Comparison of ENCODE assay signal across 8 cellular contexts in the genomic region with DNA sequence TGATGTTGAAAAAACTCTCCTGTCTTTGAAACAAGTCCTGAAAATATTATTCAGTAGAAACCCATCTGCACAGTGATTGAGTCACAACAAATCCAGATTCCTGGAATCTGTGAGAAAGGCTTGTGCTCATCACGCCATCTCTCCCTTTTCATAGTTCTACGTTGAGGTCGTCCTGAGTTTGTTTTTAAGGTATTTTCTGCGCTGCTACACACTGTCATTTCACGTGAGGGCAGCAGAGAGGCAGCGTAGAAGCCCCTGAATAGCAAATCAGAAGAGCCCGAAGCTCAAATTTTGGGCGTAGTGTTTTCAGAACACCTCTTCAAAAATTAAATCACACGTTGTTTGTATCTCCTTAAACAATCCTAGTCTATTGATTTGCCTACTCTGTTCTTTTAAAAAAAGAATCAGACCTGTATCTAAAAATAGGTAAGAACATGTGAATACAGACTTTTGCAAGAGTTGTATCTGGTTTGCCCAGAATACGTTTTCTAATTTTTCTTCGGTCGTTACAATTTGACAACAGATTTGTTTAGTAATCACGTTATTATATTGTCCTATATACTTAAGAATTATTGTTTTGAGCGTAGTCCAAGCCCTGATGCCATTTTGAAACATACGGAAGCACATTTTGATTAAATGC.
A peak's percentile ranks its signal among the peaks of the same experiment; 100 is the strongest.
DNase-seq lines count a peak whose midpoint lies in the region; ATAC-seq and TF ChIP-seq lines count a peak whose summit lies in the region.

No MANE protein-coding gene starts in this region.

- H3K9ac ChIP-seq in IMR-90 (ENCODE audit: low read depth, low read length), result no peak overlapping the region

- peaks cover 3% of the 10 kb centered on the region; the same call in 1 of the 2 replicates for H3K27me3 ChIP-seq in IMR-90 (ENCODE audit: control insufficient read depth, insufficient read depth, low read length)

- H2BK5ac ChIP-seq in IMR-90 (ENCODE audit: low read depth, low read length, poor library complexity, severe bottlenecking), result no peak overlapping the region

- H2AK5ac ChIP-seq in IMR-90 (ENCODE audit: low read depth, low read length), result no peak overlapping the region

- no peaks in the 10 kb centered on the region for H3K9me3 ChIP-seq in IMR-90 (ENCODE audit: control insufficient read depth, insufficient read depth, low read length)

- H3K4me2 ChIP-seq in IMR-90 (ENCODE audit: low read depth, low read length), result no peak overlapping the region

- no peak overlapping the region for H3K4me3 ChIP-seq in IMR-90 (ENCODE audit: insufficient read depth, low read depth, low read length)
- no peak overlapping the region for H3K4me3 ChIP-seq in epithelial cell of esophagus (ENCODE audit: low read length)

- H3K27ac ChIP-seq in IMR-90 (ENCODE audit: insufficient read depth, low read length), result no peak overlapping the region

- H3K18ac ChIP-seq in IMR-90 (ENCODE audit: low read depth, low read length), result no peak overlapping the region

- no peaks in the 10 kb centered on the region for H3K36me3 Mint-ChIP-seq in activated CD4-positive, alpha-beta T cell treated with anti-CD3 and anti-CD28 coated beads for 36 hours (ENCODE audit: low read depth)
- no peaks in the 10 kb centered on the region for H3K36me3 Mint-ChIP-seq in neural crest cell (ENCODE audit: low read depth)

- POLR2A ChIA-PET in activated CD4-positive, alpha-beta T cell treated with anti-CD3 and anti-CD28 coated beads for 36 hours (lab: Charles Lee), result no interaction called here
- POLR2A ChIA-PET in IMR-90 (lab: Charles Lee; ENCODE audit: unreplicated experiment), result interaction anchor here (0.8 kb wide), 1 partner anchor 187 kb away, joined by 6 read pairs; the partner anchor contains the start of gene SCN3A

- no peak overlapping the region for H2BK15ac ChIP-seq in IMR-90 (ENCODE audit: low read depth, low read length)

- H2AFZ ChIP-seq in IMR-90 (replicated peaks; ENCODE audit: low read length, poor library complexity), result no peak overlapping the region

- H3K36me3 ChIP-seq in IMR-90 (ENCODE audit: control insufficient read depth, insufficient read depth, low read length), result no peaks in the 10 kb centered on the region

- H3K9me3 Mint-ChIP-seq in activated CD4-positive, alpha-beta T cell treated with anti-CD3 and anti-CD28 coated beads for 36 hours (ENCODE audit: low read depth), result no peaks in the 10 kb centered on the region
- H3K9me3 Mint-ChIP-seq in neural crest cell, result peaks cover 2% of the 10 kb centered on the region

- H3K14ac ChIP-seq in IMR-90 (replicated peaks; ENCODE audit: low read depth, low read length), result no peak overlapping the region

- H4K8ac ChIP-seq in IMR-90 (ENCODE audit: low read depth in 2 of 2, low read length in 2 of 2), result no peak overlapping the region

- H3K23ac ChIP-seq in IMR-90 (ENCODE audit: low read depth, low read length), result no peak overlapping the region

- H3K4me3 Mint-ChIP-seq in activated CD4-positive, alpha-beta T cell treated with anti-CD3 and anti-CD28 coated beads for 36 hours, result no peak overlapping the region
- no peak overlapping the region for H3K4me3 Mint-ChIP-seq in neural crest cell

- in situ Hi-C loops in IMR-90 (cut with MboI; ENCODE audit: low sequenced_read_pairs), result loop anchor here (25.0 kb wide), 1 partner anchor 280 kb away; no protein-coding TSS in a partner anchor

- no peaks in the 10 kb centered on the region for H3K79me1 ChIP-seq in IMR-90 (ENCODE audit: low read depth in 1 of 2, low read length in 2 of 2)

- BruUV-seq in IMR-90 (replicated peaks; lab: Mats Ljungman, UMichigan), result no TSS peak

- H3K27me3 Mint-ChIP-seq in activated CD4-positive, alpha-beta T cell treated with anti-CD3 and anti-CD28 coated beads for 36 hours, result peaks cover 3% of the 10 kb centered on the region
- H3K27me3 Mint-ChIP-seq in neural crest cell (ENCODE audit: low read depth), result no peaks in the 10 kb centered on the region

- no peaks in the 10 kb centered on the region for H3K4me1 Mint-ChIP-seq in activated CD4-positive, alpha-beta T cell treated with anti-CD3 and anti-CD28 coated beads for 36 hours
- H3K4me1 Mint-ChIP-seq in neural crest cell, result peaks cover 3% of the 10 kb centered on the region

- peak; percentile 78 for ATAC-seq in activated CD4-positive, alpha-beta T cell treated with anti-CD3 and anti-CD28 coated beads for 36 hours
- ATAC-seq in GM21786 (IDR thresholded peaks at IDR 0.05; ENCODE audit: unreplicated experiment) (peak; percentile 59), IMR-90 (ENCODE audit: low read depth) (peak; percentile 95)

- H4K5ac ChIP-seq in IMR-90 (ENCODE audit: low read depth, low read length), result no peak overlapping the region

- TF ChIP-seq POLR2A in IMR-90 (IDR thresholded peaks at IDR 0.05; ENCODE audit: low read depth, low read length), result no peak

- dilution Hi-C loops in IMR-90 (cut with HindIII; ENCODE audit: low sequenced_read_pairs, unreplicated experiment), result no loop called here

- no peaks in the 10 kb centered on the region for H4K20me1 ChIP-seq in IMR-90 (ENCODE audit: insufficient read depth, low read length)

- H2AK9ac ChIP-seq in IMR-90 (replicated peaks; ENCODE audit: low read depth, low read length, poor library complexity), result no peak overlapping the region

- no peak overlapping the region for H3K56ac ChIP-seq in IMR-90 (ENCODE audit: extremely low read depth, insufficient read depth, low read length)

- no peak overlapping the region for H3K27ac Mint-ChIP-seq in activated CD4-positive, alpha-beta T cell treated with anti-CD3 and anti-CD28 coated beads for 36 hours
- H3K27ac Mint-ChIP-seq in neural crest cell (ENCODE audit: unreplicated experiment), result no peak overlapping the region

- no peak overlapping the region for H2BK120ac ChIP-seq in IMR-90 (ENCODE audit: low read depth, low read length)

- no peak overlapping the region for H4K91ac ChIP-seq in IMR-90 (ENCODE audit: insufficient read depth, low read depth, low read length)

- TF ChIP-seq RAD21 in IMR-90 (IDR thresholded peaks at IDR 0.05; ENCODE audit: low read length), result peak; percentile 65

- intact Hi-C loops in activated CD4-positive, alpha-beta T cell treated with anti-CD3 and anti-CD28 coated beads for 36 hours (cut with DNase I, micrococcal nuclease), result loop anchor here (2.0 to 10.0 kb wide), 4 partner anchors 185 to 858 kb away; partner anchors contain the start of gene SCN3A (in 1 of the 2)
- intact Hi-C loops in IMR-90 (cut with micrococcal nuclease), result loop anchor here (2.0 to 5.0 kb wide), 2 partner anchors 275 to 280 kb away; no protein-coding TSS in a partner anchor

- CTCF ChIA-PET in activated CD4-positive, alpha-beta T cell treated with anti-CD3 and anti-CD28 coated beads for 36 hours (lab: Charles Lee), result interaction anchor here (0.6 to 4.5 kb wide), 25 partner anchors 10 to 857 kb away, joined by 3 to 41 read pairs (median 4); partner anchors contain the start of gene SCN3A
- CTCF ChIA-PET in IMR-90 (lab: Yijun Ruan, JAX), result interaction anchor here (0.6 to 5.4 kb wide), 15 partner anchors 11 to 281 kb away, joined by 3 to 99 read pairs (median 4); partner anchors contain the start of genes SCN2A and SCN3A

- no peaks in the 10 kb centered on the region for H3K4me1 ChIP-seq in IMR-90 (ENCODE audit: control insufficient read depth, insufficient read depth, low read length)

- DNase-seq in activated CD4-positive, alpha-beta T cell treated with anti-CD3 and anti-CD28 coated beads for 36 hours, result peak; percentile 54
- DNase-seq in activated CD4-positive, alpha-beta T cell treated with anti-CD3 and anti-CD28 coated beads for 1 hour, result no peak
- DNase-seq in IMR-90 (peak; percentile 65), RPMI8226 (peak; percentile 38), epithelial cell of esophagus (ENCODE audit: low read depth) (peak; percentile 49), neural crest cell (ENCODE audit: low read depth, low spot score) (peak; percentile 36)
- no peak for DNase-seq in stimulated activated CD8-positive, alpha-beta memory T cell treated with anti-CD3 and anti-CD28 coated beads, Interleukin-4, amount 100 ng/mL, for 48 hours

- H3K4ac ChIP-seq in IMR-90 (ENCODE audit: low read depth, low read length), result no peak overlapping the region

- H2BK20ac ChIP-seq in IMR-90 (ENCODE audit: low read depth, low read length), result no peak overlapping the region

- TF ChIP-seq CTCF in IMR-90 (conservative IDR thresholded peaks at IDR 0.05; ENCODE audit: low read depth, low read length) (peak; percentile 70), epithelial cell of esophagus (IDR thresholded peaks at IDR 0.05; ENCODE audit: insufficient read depth, low read depth, low read length, missing control alignments) (peak; percentile 75), neural crest cell (conservative IDR thresholded peaks at IDR 0.05) (peak; percentile 77)

- H3K9me1 ChIP-seq in IMR-90 (ENCODE audit: insufficient read depth, low read length), result no peaks in the 10 kb centered on the region

- 20% methylated on average over 1 of the region's 15 CpGs; no CpG with 5 or more reads in 1 of the 2 experiments for WGBS in IMR-90 (ENCODE audit: extremely low coverage in 2 of 2, insufficient read length in 1 of 2), 2 experiments

TF ChIP-seq in IMR-90, 13 proteins besides CTCF, POLR2A, EP300 and RAD21:
- TF ChIP-seq NFE2L2 (IDR thresholded peaks at IDR 0.05; ENCODE audit: low read depth, low read length) (no peak), SMC3 (IDR thresholded peaks at IDR 0.05; ENCODE audit: low read depth, low read length) (peak; percentile 52)

Comparison
In these comparisons a context has a peak if more than half of its experiments do, and no peak if none do; other contexts are left out.
1. DNase-seq: peak in activated CD4-positive, alpha-beta T cell treated with anti-CD3 and anti-CD28 coated beads for 36 hours (single experiment), IMR-90 (single experiment), RPMI8226 (single experiment), epithelial cell of esophagus (single experiment) and neural crest cell (single experiment); none in activated CD4-positive, alpha-beta T cell treated with anti-CD3 and anti-CD28 coated beads for 1 hour (single experiment) and stimulated activated CD8-positive, alpha-beta memory T cell treated with anti-CD3 and anti-CD28 coated beads, Interleukin-4, amount 100 ng/mL, for 48 hours (single experiment).
2. Peak in every context shown above with its lines, with median percentiles within 50 percentile points of each other: ATAC-seq and CTCF ChIP-seq.